In the genomic region with DNA sequence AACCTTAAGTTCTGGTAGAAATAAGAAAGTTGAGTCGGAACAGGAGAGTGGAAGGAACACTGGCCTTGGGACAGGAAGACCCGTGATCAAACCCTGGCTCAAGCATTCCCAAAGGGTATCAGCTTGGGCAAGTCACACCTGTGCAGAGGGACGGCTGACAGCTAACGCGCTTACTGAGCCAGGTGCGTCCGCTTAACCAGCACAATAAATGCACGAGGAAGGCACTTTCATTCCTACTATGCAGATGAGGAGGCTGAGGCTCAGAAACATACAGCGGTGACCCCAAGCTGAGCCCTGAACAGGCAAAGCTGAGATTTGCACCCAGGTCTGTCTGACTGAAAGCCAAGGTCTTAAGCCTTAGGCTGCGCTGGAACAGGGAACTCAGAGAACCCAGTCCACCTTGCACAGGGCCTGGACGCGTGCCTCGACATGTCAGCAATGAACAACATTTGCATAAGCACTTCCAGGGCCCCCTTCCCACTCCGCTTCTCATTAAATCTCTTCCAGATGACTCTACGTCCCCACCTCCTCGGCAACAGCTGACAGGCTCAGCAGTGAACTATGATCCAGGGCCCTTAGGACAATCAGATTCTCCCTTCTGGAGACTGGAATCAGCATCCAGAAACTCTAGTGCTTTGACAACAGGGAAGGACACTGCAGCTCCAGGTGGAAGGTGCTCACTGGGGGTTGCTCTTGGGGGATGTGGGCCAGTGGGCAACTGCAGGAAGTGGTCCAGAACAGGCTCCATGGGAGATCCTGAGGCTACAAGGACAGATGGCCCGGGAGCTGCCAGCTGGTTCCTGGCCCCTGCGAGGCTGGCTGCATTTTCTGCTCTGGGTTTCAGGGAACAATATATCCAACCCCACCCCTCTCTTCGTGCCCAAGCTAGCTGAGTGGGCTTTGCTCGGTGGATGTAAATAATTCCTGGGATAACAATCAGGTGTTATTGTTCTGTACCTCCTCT, we compare ENCODE assay signal across 11 cellular contexts. TPM values are rescaled to one million over a fixed set of nuclear protein-coding genes. Genes with fewer than 3 reads are reported as not detected.
DNase-seq lines count a peak whose midpoint lies in the region; ATAC-seq and TF ChIP-seq lines count a peak whose summit lies in the region.
"Had no signal": no experiment of that assay in that cellular context is flagged by ENCODE, and none has a peak within 500 bp of the region (broad histone marks: within the 10 kb centered on the region; RNA-seq: fewer than 3 reads in every experiment).

No MANE protein-coding gene starts in this region.

- H4K8ac ChIP-seq in trophoblast cell (ENCODE audit: low read depth, low read length), result no peak overlapping the region

- peak overlapping the region; percentile 7 for H3K4me2 ChIP-seq in trophoblast cell (ENCODE audit: low read length)

- H3K79me2 ChIP-seq in trophoblast cell (ENCODE audit: control insufficient read depth, insufficient read depth, low read length, poor library complexity), result peaks cover 4% of the 10 kb centered on the region

- H3K9ac ChIP-seq in SK-N-MC (ENCODE audit: insufficient read length) (no peak overlapping the region), trophoblast cell (ENCODE audit: low read length) (no peak overlapping the region)

- H4K12ac ChIP-seq in trophoblast cell (ENCODE audit: low read depth, low read length), result no peak overlapping the region

- H3K4me1 ChIP-seq in trophoblast cell (ENCODE audit: control insufficient read depth in 1 of 2, insufficient read depth in 2 of 2, low read length in 2 of 2), result peaks cover 15 to 17% of the 10 kb centered on the region in 2 experiments

- H3K4ac ChIP-seq in trophoblast cell (ENCODE audit: low read depth, low read length), result no peak overlapping the region

- CTCF ChIA-PET in AG04450 (lab: Charles Lee), result interaction anchor here (2.0 kb wide), 1 partner anchor 33 kb away, joined by 12 read pairs; no protein-coding TSS in a partner anchor

- no peaks in the 10 kb centered on the region; the same call in 1 of the 2 replicates for H3K9me3 ChIP-seq in AG04450 (ENCODE audit: control insufficient read depth, insufficient read depth, low read length)
- no peaks in the 10 kb centered on the region for H3K9me3 ChIP-seq in SK-N-MC (ENCODE audit: low read depth, low read length)
- H3K9me3 ChIP-seq in trophoblast cell (ENCODE audit: insufficient read depth, low read depth, low read length), result no peaks in the 10 kb centered on the region

- H2BK5ac ChIP-seq in trophoblast cell (ENCODE audit: low read depth, low read length, poor library complexity), result no peak overlapping the region

- POLR2A ChIA-PET in AG04450 (lab: Yijun Ruan, JAX), result interaction anchor here (0.6 kb wide), 1 partner anchor 512 kb away, joined by 8 read pairs; no protein-coding TSS in a partner anchor

- H3K23ac ChIP-seq in trophoblast cell (ENCODE audit: low read length), result no peak overlapping the region

- H3K27me3 ChIP-seq in AG04450 (ENCODE audit: control insufficient read depth, insufficient read depth, low read length) (no peaks in the 10 kb centered on the region), trophoblast cell (ENCODE audit: insufficient read depth, low read length) (no peaks in the 10 kb centered on the region)

- no CpG with 5 or more reads among the region's 20 CpGs for WGBS in trophoblast cell (ENCODE audit: extremely low coverage, insufficient coverage, insufficient read length)

- no peaks in the 10 kb centered on the region for H3K36me3 ChIP-seq in SK-N-MC (ENCODE audit: insufficient read depth, low read length)
- peaks cover 38 to 65% of the 10 kb centered on the region in 2 experiments for H3K36me3 ChIP-seq in trophoblast cell (ENCODE audit: control insufficient read depth in 1 of 2, insufficient read depth in 2 of 2, low read length in 2 of 2)

- H2AFZ ChIP-seq in trophoblast cell (ENCODE audit: insufficient read depth, low read length, poor library complexity), result no peak overlapping the region

- H4K91ac ChIP-seq in trophoblast cell (ENCODE audit: low read depth, low read length), result no peak overlapping the region

- H3K4me3 ChIP-seq in AG04450 (ENCODE audit: low read depth, low read length) (no peak overlapping the region), SK-N-MC (peak overlapping the region; percentile 50), trophoblast cell (ENCODE audit: low read depth, low read length) (no peak overlapping the region)

- H3K14ac ChIP-seq in trophoblast cell (ENCODE audit: low read length), result no peak overlapping the region

- no peak for TF ChIP-seq CTCF in AG04450 (IDR thresholded peaks at IDR 0.05; ENCODE audit: low read depth, low read length)
- no peak for TF ChIP-seq CTCF in GM10266 (IDR thresholded peaks at IDR 0.05; ENCODE audit: control insufficient read depth, insufficient read depth, low read depth, missing control alignments)

- no peak overlapping the region for H2AK5ac ChIP-seq in trophoblast cell (ENCODE audit: low read length)

- H2BK12ac ChIP-seq in trophoblast cell (ENCODE audit: low read length), result no peak overlapping the region

- ATAC-seq in GM18909 (IDR thresholded peaks at IDR 0.05; ENCODE audit: poor library complexity, unreplicated experiment), result no peak
- ATAC-seq: T-helper 17 cell had no signal

- peak overlapping the region; percentile 14 for H3K18ac ChIP-seq in trophoblast cell (ENCODE audit: low read length)

- H3K27ac ChIP-seq in AG04450 (ENCODE audit: low read depth, low read length) (peak overlapping the region; percentile 81), SK-N-MC (peak overlapping the region; percentile 77), trophoblast cell (ENCODE audit: low read depth, low read length) (no peak overlapping the region)

- H2BK120ac ChIP-seq in trophoblast cell (ENCODE audit: insufficient read depth, low read length, poor library complexity), result no peak overlapping the region

- no peaks in the 10 kb centered on the region for H3K79me1 ChIP-seq in trophoblast cell (ENCODE audit: low read length)

- DNase-seq in AG04450 (ENCODE audit: low read depth, low spot score) (no peak), SK-N-MC (ENCODE audit: low read depth, low spot score) (no peak), fibroblast of the conjunctiva (ENCODE audit: low read depth) (peak; percentile 80), trophoblast cell (no peak), GM10266 (ENCODE audit: extremely low spot score) (no peak), NCI-H187 treated with DMSO at 0.1 percent for 48 hours (lab: John Stamatoyannopoulos, UW) (no peak)
- no peak for DNase-seq in effector CD4-positive, alpha-beta T cell
- DNase-seq: activated T-cell treated with anti-CD3 and anti-CD28 coated beads, Interleukin-2, amount 50 U/mL, for 48 hours; NCI-H2029 treated with DMSO at 0.1 percent for 48 hours; T-helper 17 cell had no signal

RNA-seq across cellular contexts. Expression of gene SH3PXD2B, which starts 35.2 kb away (rescaled TPM):
- polyA plus RNA-seq in AG04450 (2011; rRNA removed), result 39.1 and 39.8 TPM in 2 replicates
- polyA minus RNA-seq in AG04450 (2011; rRNA and poly(A)+ RNA removed), result 56.8 and 58.2 TPM in 2 replicates
- polyA plus RNA-seq in trophoblast cell (2013), result 40.1 and 41.6 TPM in 2 replicates
